27 cellular contexts compared by ENCODE assay signal in genomic region chr1:46522969-46523320, GRCh38. TPM values are rescaled to one million over a fixed set of nuclear protein-coding genes. Genes with fewer than 3 reads are reported as not detected.
A peak's percentile ranks its signal among the peaks of the same experiment; 100 is the strongest.
DNase-seq lines count a peak whose midpoint lies in the region; ATAC-seq, FAIRE-seq and TF ChIP-seq lines count a peak whose summit lies in the region.
"Had no signal": no experiment of that assay in that cellular context is flagged by ENCODE, and none has a peak within 500 bp of the region (broad histone marks: within the 10 kb centered on the region; RNA-seq: fewer than 3 reads in every experiment).

No MANE protein-coding gene starts in this region.

- POLR2A ChIA-PET in MCF 10A (lab: Yijun Ruan, JAX), result interaction anchor here (0.6 to 1.3 kb wide), 4 partner anchors 33 to 208 kb away, joined by 3 to 5 read pairs (median 4); partner anchors contain the start of gene DMBX1

- H3K4me1 Mint-ChIP-seq in MCF 10A (ENCODE audit: insufficient read depth, unreplicated experiment) (peaks cover 38% of the 10 kb centered on the region), astrocyte (ENCODE audit: low read depth, unreplicated experiment) (peaks cover 36% of the 10 kb centered on the region)

- H3K4me3 ChIP-seq in breast epithelium, result no peak overlapping the region
- H3K4me3 ChIP-seq in astrocyte (ENCODE audit: insufficient read depth, low read depth, low read length), result no peak overlapping the region
- H3K4me3 ChIP-seq in lower lobe of right lung, result no peak overlapping the region
- H3K4me3 ChIP-seq: heart right ventricle, mucosa of descending colon, Peyer's patch, SJSA1, skin epidermis, transverse colon had no signal

- no TSS peak for BruUV-seq in MCF 10A (replicated peaks; lab: Mats Ljungman, UMichigan)

- H3K4me2 ChIP-seq in astrocyte (ENCODE audit: low read length), result peak overlapping the region; percentile 57

- H3K4me3 Mint-ChIP-seq in MCF 10A (ENCODE audit: unreplicated experiment) (peak overlapping the region; percentile 46), astrocyte (ENCODE audit: unreplicated experiment) (no peak overlapping the region)
- H3K4me3 Mint-ChIP-seq: activated naive CD4-positive, alpha-beta T cell treated with anti-CD3 and anti-CD28 coated beads for 36 hours; neural crest cell had no signal

- peak overlapping the region in 1 of 2 donors; percentile 48 for H3K27ac ChIP-seq in breast epithelium
- no peak overlapping the region for H3K27ac ChIP-seq in astrocyte (ENCODE audit: low read depth, low read length)
- no peak overlapping the region for H3K27ac ChIP-seq in lower lobe of right lung
- H3K27ac ChIP-seq: heart right ventricle, Peyer's patch, transverse colon, VCaP had no signal

- peak overlapping the region; percentile 88 for H3K27ac Mint-ChIP-seq in MCF 10A (ENCODE audit: low read depth, unreplicated experiment)
- H3K27ac Mint-ChIP-seq in astrocyte (ENCODE audit: unreplicated experiment), result no peak overlapping the region
- H3K27ac Mint-ChIP-seq: activated naive CD4-positive, alpha-beta T cell treated with anti-CD3 and anti-CD28 coated beads for 36 hours; stimulated activated naive CD8-positive, alpha-beta T cell treated with anti-CD3 and anti-CD28 coated beads, Interleukin-15, Interleukin-2, amounts not matched to agents 100 ng/mL and 50 ng/mL, for 24 hours had no signal

- no peak for TF ChIP-seq POLR2A in breast epithelium (IDR thresholded peaks at IDR 0.05)

- H3K9ac ChIP-seq in astrocyte (ENCODE audit: low read length), result no peak overlapping the region

- DNase-seq in MCF 10A (ENCODE audit: unreplicated experiment) (no peak), breast epithelium (ENCODE audit: low spot score in 2 of 2) (no peak), astrocyte (ENCODE audit: low read depth) (no peak), lower lobe of right lung (peak; percentile 43), NCI-H1694 (lab: John Stamatoyannopoulos, UW) (no peak), left colon (no peak), pons (ENCODE audit: low spot score) (no peak)
- DNase-seq: Caco-2; dermis blood vessel endothelial cell; heart right ventricle; NCI-H1105; NCI-H2081; NK-92 treated with Interleukin-12 subunit alpha and Interleukin-12 subunit beta, amount 100 ng/mL, for 24 hours had no signal

- intact Hi-C loops in MCF 10A (cut with micrococcal nuclease) (no loop called here), breast epithelium (cut with DNase I; ENCODE audit: low total_unique reads) (loop anchor here (10.0 kb wide), 1 partner anchor 468 kb away; no protein-coding TSS in a partner anchor), lower lobe of right lung (cut with DNase I) (no loop called here), left colon (cut with DNase I, micrococcal nuclease) (loop anchor here in 1 of 2 donors (10.0 kb wide), 2 partner anchors 48 to 78 kb away; no protein-coding TSS in a partner anchor)

- H3K4me1 ChIP-seq in breast epithelium, result peaks cover 0 to 8% of the 10 kb centered on the region in 2 donors
- H3K4me1 ChIP-seq in astrocyte (ENCODE audit: insufficient read depth, low read length), result peaks cover 34% of the 10 kb centered on the region
- H3K4me1 ChIP-seq in lower lobe of right lung, result peaks cover 19% of the 10 kb centered on the region
- H3K4me1 ChIP-seq: Caco-2 had no signal

- no peaks in the 10 kb centered on the region for H3K79me2 ChIP-seq in astrocyte (ENCODE audit: insufficient read depth, low read length)

- H3K27me3 ChIP-seq in breast epithelium (no peaks in the 10 kb centered on the region), astrocyte (ENCODE audit: insufficient read depth, low read length) (peaks cover 24% of the 10 kb centered on the region), lower lobe of right lung (ENCODE audit: low read depth) (peaks cover 29% of the 10 kb centered on the region)
- H3K27me3 ChIP-seq: Peyer's patch, SJSA1 had no signal

- H3K27me3 Mint-ChIP-seq in MCF 10A (ENCODE audit: insufficient read depth, unreplicated experiment), result no peaks in the 10 kb centered on the region
- H3K27me3 Mint-ChIP-seq in astrocyte (ENCODE audit: low read depth, unreplicated experiment), result peaks cover 30% of the 10 kb centered on the region

- no peak for FAIRE-seq in astrocyte (lab: Jason Lieb, UNC)
- FAIRE-seq: GM19239 had no signal

- H3K9me3 ChIP-seq in breast epithelium (no peaks in the 10 kb centered on the region), astrocyte (ENCODE audit: insufficient read depth, low read depth, low read length) (no peaks in the 10 kb centered on the region), lower lobe of right lung (no peaks in the 10 kb centered on the region)
- H3K9me3 ChIP-seq: Caco-2, heart right ventricle, mucosa of descending colon, Peyer's patch, SJSA1, transverse colon had no signal

- H3K9me3 Mint-ChIP-seq in MCF 10A (ENCODE audit: unreplicated experiment) (no peaks in the 10 kb centered on the region), astrocyte (ENCODE audit: unreplicated experiment) (no peaks in the 10 kb centered on the region)
- H3K9me3 Mint-ChIP-seq: activated naive CD4-positive, alpha-beta T cell treated with anti-CD3 and anti-CD28 coated beads for 36 hours; neural crest cell; stimulated activated naive CD8-positive, alpha-beta T cell treated with anti-CD3 and anti-CD28 coated beads, Interleukin-15, Interleukin-2, amounts not matched to agents 100 ng/mL and 50 ng/mL, for 24 hours had no signal

- ATAC-seq in lower lobe of right lung (no peak), HG03135 (IDR thresholded peaks at IDR 0.05; ENCODE audit: unreplicated experiment) (no peak), left colon (no peak)

- H2AFZ ChIP-seq in astrocyte (ENCODE audit: low read depth, low read length), result no peak overlapping the region

- CTCF ChIA-PET in MCF 10A (lab: Yijun Ruan, JAX), result interaction anchor here (0.7 to 4.3 kb wide), 6 partner anchors 10 to 190 kb away, joined by 3 to 41 read pairs (median 6); no protein-coding TSS in a partner anchor

- no peaks in the 10 kb centered on the region for H4K20me1 ChIP-seq in astrocyte (ENCODE audit: insufficient read depth, low read length)

- no peaks in the 10 kb centered on the region for H3K36me3 Mint-ChIP-seq in MCF 10A (ENCODE audit: insufficient read depth, unreplicated experiment)
- H3K36me3 Mint-ChIP-seq in astrocyte (ENCODE audit: low read depth, unreplicated experiment), result no peaks in the 10 kb centered on the region

- TF ChIP-seq CTCF in MCF 10A (IDR thresholded peaks at IDR 0.05; ENCODE audit: unreplicated experiment) (no peak), breast epithelium (IDR thresholded peaks at IDR 0.05) (no peak), astrocyte (IDR thresholded peaks at IDR 0.05; ENCODE audit: insufficient read depth, low read depth, low read length) (no peak), lower lobe of right lung (IDR thresholded peaks at IDR 0.05) (no peak)

- H3K36me3 ChIP-seq in breast epithelium (no peaks in the 10 kb centered on the region), astrocyte (ENCODE audit: insufficient read depth, low read length) (no peaks in the 10 kb centered on the region), lower lobe of right lung (no peaks in the 10 kb centered on the region)
- H3K36me3 ChIP-seq: heart right ventricle, Peyer's patch, SJSA1, transverse colon had no signal

RNA-seq across cellular contexts. Expression of gene KNCN, which starts 28.5 kb away (rescaled TPM):
- total RNA-seq in MCF 10A (2022) (not detected in 2 replicates), breast epithelium (not detected), astrocyte (not detected in 2 replicates), lower lobe of right lung (not detected), left colon (not detected)
- total RNA-seq: activated naive CD4-positive, alpha-beta T cell treated with anti-CD3 and anti-CD28 coated beads for 36 hours; Caco-2; Daoy; dermis blood vessel endothelial cell; heart right ventricle; liver; mucosa of descending colon; NCI-H460; neural crest cell; Peyer's patch; SJSA1; transverse colon had no signal

RNA-seq across cellular contexts. Expression of gene DMBX1, which starts 33.3 kb away (rescaled TPM):
- total RNA-seq in MCF 10A (2022) (not detected in 2 replicates), breast epithelium (not detected), astrocyte (0.07 and 0.29 TPM in 2 replicates), lower lobe of right lung (not detected), left colon (not detected)
- total RNA-seq: activated naive CD4-positive, alpha-beta T cell treated with anti-CD3 and anti-CD28 coated beads for 36 hours; dermis blood vessel endothelial cell; heart right ventricle; liver; mucosa of descending colon; NCI-H460; neural crest cell; Peyer's patch; SJSA1; transverse colon had no signal
